Comparison of ENCODE assay signal across 19 cellular contexts in the genomic region with DNA sequence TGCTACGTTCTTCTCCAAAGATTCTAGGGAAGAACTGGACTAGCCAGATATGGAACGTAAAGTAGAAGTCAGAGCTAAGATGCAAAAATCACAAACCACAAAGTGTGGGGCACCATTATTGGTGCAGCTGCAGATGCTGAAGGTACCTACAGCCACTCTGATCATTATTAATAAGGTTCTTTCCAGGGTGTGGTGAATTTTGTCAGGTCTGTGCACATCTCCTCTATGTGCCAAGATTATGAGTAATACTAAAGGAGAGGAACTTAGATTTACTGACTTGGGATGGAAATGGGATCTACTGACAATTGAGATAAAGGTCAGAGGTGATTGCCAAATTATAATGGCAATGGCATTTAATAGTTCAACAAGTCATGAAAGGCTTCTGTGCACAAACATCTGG.
DNase-seq lines count a peak whose midpoint lies in the region; ATAC-seq and TF ChIP-seq lines count a peak whose summit lies in the region.
"Had no signal": no experiment of that assay in that cellular context is flagged by ENCODE, and none has a peak within 500 bp of the region (broad histone marks: within the 10 kb centered on the region; RNA-seq: fewer than 3 reads in every experiment).

No MANE protein-coding gene starts in this region.

- CTCF ChIA-PET in CD4-positive, alpha-beta T cell (lab: Charles Lee), result no interaction called here

- H3K4me3 Mint-ChIP-seq in stimulated activated memory B cell treated with anti-CD40 and anti-IgM and Interleukin-4, amounts not matched to agents 10 μg/mL and 1 μg/mL and 100 μg/mL, for 72 hours, result no peak overlapping the region
- no peak overlapping the region for H3K4me3 Mint-ChIP-seq in CD4-positive, alpha-beta T cell
- H3K4me3 Mint-ChIP-seq: GM23338 had no signal

- no peaks in the 10 kb centered on the region for H3K27me3 ChIP-seq in ascending aorta
- no peaks in the 10 kb centered on the region for H3K27me3 ChIP-seq in esophagus muscularis mucosa
- no peaks in the 10 kb centered on the region for H3K27me3 ChIP-seq in CD4-positive, alpha-beta T cell (ENCODE audit: control insufficient read depth, insufficient read depth, low read length)
- H3K27me3 ChIP-seq: BLaER1 treated with 17β-estradiol and CSF1 and Interleukin-3, amounts not matched to agents 10 nM and 100 nM had no signal

- no peak for TF ChIP-seq CTCF in ascending aorta (IDR thresholded peaks at IDR 0.05)
- TF ChIP-seq CTCF in esophagus muscularis mucosa (IDR thresholded peaks at IDR 0.05), result no peak
- no peak for TF ChIP-seq CTCF in CD4-positive, alpha-beta T cell (IDR thresholded peaks at IDR 0.05)

- H3K4me3 ChIP-seq in ascending aorta, result no peak overlapping the region
- no peak overlapping the region for H3K4me3 ChIP-seq in esophagus muscularis mucosa
- H3K4me3 ChIP-seq: BLaER1 treated with 17β-estradiol and CSF1 and Interleukin-3, amounts not matched to agents 10 nM and 100 nM; GM23338 had no signal

- ATAC-seq in stimulated activated memory B cell treated with anti-CD40 and anti-IgM and Interleukin-4, amounts not matched to agents 10 μg/mL and 1 μg/mL and 100 μg/mL, for 72 hours, result peak; percentile 39
- ATAC-seq in GM18870 (IDR thresholded peaks at IDR 0.05; ENCODE audit: unreplicated experiment) (no peak), HG02981 (IDR thresholded peaks at IDR 0.05; ENCODE audit: unreplicated experiment) (no peak), GM18517 (IDR thresholded peaks at IDR 0.05; ENCODE audit: unreplicated experiment) (no peak)
- no peak for ATAC-seq in CD4-positive, alpha-beta T cell (ENCODE audit: poor library complexity)
- ATAC-seq: GM23338, HepG2 had no signal

- H3K4me1 ChIP-seq in ascending aorta, result peaks cover 13 to 63% of the 10 kb centered on the region in 2 donors
- H3K4me1 ChIP-seq in esophagus muscularis mucosa, result peaks cover 22 to 39% (median 29%) of the 10 kb centered on the region in 4 donors

- H3K27ac ChIP-seq in ascending aorta (peak overlapping the region; percentile 19 to 41), esophagus muscularis mucosa (replicated peaks in 1 of 4) (no peak overlapping the region)
- H3K27ac ChIP-seq in CD4-positive, alpha-beta T cell (ENCODE audit: low read depth, low read length), result no peak overlapping the region
- H3K27ac ChIP-seq: BLaER1 treated with 17β-estradiol and CSF1 and Interleukin-3, amounts not matched to agents 10 nM and 100 nM had no signal

- no peaks in the 10 kb centered on the region for H3K27me3 Mint-ChIP-seq in stimulated activated memory B cell treated with anti-CD40 and anti-IgM and Interleukin-4, amounts not matched to agents 10 μg/mL and 1 μg/mL and 100 μg/mL, for 72 hours
- H3K27me3 Mint-ChIP-seq in CD4-positive, alpha-beta T cell, result peaks cover 5% of the 10 kb centered on the region

- no peak for TF ChIP-seq POLR2A in esophagus muscularis mucosa (IDR thresholded peaks at IDR 0.05; ENCODE audit: low read depth)

- H3K36me3 ChIP-seq in ascending aorta, result no peaks in the 10 kb centered on the region
- no peaks in the 10 kb centered on the region for H3K36me3 ChIP-seq in esophagus muscularis mucosa

- no peaks in the 10 kb centered on the region for H3K9me3 Mint-ChIP-seq in stimulated activated memory B cell treated with anti-CD40 and anti-IgM and Interleukin-4, amounts not matched to agents 10 μg/mL and 1 μg/mL and 100 μg/mL, for 72 hours
- H3K9me3 Mint-ChIP-seq in CD4-positive, alpha-beta T cell, result no peaks in the 10 kb centered on the region
- H3K9me3 Mint-ChIP-seq: GM23338 had no signal

- whole genome bisulfite sequencing in esophagus muscularis mucosa, result 44% methylated on average over 2 of the region's 2 CpGs

- TF ChIP-seq EP300 in esophagus muscularis mucosa (IDR thresholded peaks at IDR 0.05), result no peak

- no peak overlapping the region for H3K27ac Mint-ChIP-seq in stimulated activated memory B cell treated with anti-CD40 and anti-IgM and Interleukin-4, amounts not matched to agents 10 μg/mL and 1 μg/mL and 100 μg/mL, for 72 hours
- H3K27ac Mint-ChIP-seq in CD4-positive, alpha-beta T cell, result no peak overlapping the region
- H3K27ac Mint-ChIP-seq: GM23338 had no signal

- intact Hi-C loops in ascending aorta (cut with DNase I), result no loop called here
- intact Hi-C loops in esophagus muscularis mucosa (cut with DNase I), result no loop called here
- intact Hi-C loops in CD4-positive, alpha-beta T cell (cut with DNase I, micrococcal nuclease), result no loop called here

- no peaks in the 10 kb centered on the region for H3K9me3 ChIP-seq in ascending aorta
- H3K9me3 ChIP-seq in esophagus muscularis mucosa, result no peaks in the 10 kb centered on the region
- H3K9me3 ChIP-seq in CD4-positive, alpha-beta T cell (ENCODE audit: control insufficient read depth, low read length), result no peaks in the 10 kb centered on the region
- H3K9me3 ChIP-seq: BLaER1 treated with 17β-estradiol and CSF1 and Interleukin-3, amounts not matched to agents 10 nM and 100 nM had no signal

- POLR2A ChIA-PET in CD4-positive, alpha-beta T cell (lab: Charles Lee), result no interaction called here

- DNase-seq in A172 (ENCODE audit: low spot score), result peak; percentile 25
- no peak for DNase-seq in ascending aorta (ENCODE audit: low spot score in 2 of 2)
- peak; percentile 8 for DNase-seq in esophagus muscularis mucosa (ENCODE audit: extremely low spot score)
- DNase-seq in CD4-positive, alpha-beta T cell, result no peak
- DNase-seq: DND-41, KG1, NCI-H1048, NCI-H1436 treated with DMSO at 0.1 percent for 48 hours, NCI-H2029 treated with DMSO at 0.1 percent for 48 hours, NCI-H510A treated with DMSO at 0.1 percent for 48 hours, NCI-H82, SHP77 had no signal

- H3K4me1 Mint-ChIP-seq in stimulated activated memory B cell treated with anti-CD40 and anti-IgM and Interleukin-4, amounts not matched to agents 10 μg/mL and 1 μg/mL and 100 μg/mL, for 72 hours, result peaks cover 8% of the 10 kb centered on the region
- H3K4me1 Mint-ChIP-seq in CD4-positive, alpha-beta T cell (ENCODE audit: low read depth), result no peaks in the 10 kb centered on the region

- no peaks in the 10 kb centered on the region for H3K36me3 Mint-ChIP-seq in stimulated activated memory B cell treated with anti-CD40 and anti-IgM and Interleukin-4, amounts not matched to agents 10 μg/mL and 1 μg/mL and 100 μg/mL, for 72 hours
- H3K36me3 Mint-ChIP-seq in CD4-positive, alpha-beta T cell (ENCODE audit: low read depth), result no peaks in the 10 kb centered on the region

Comparison
In these comparisons a context has a peak if more than half of its experiments do, and no peak if none do; other contexts are left out.
1. DNase-seq: peak in A172 (single experiment) and esophagus muscularis mucosa (single experiment); none in ascending aorta (0 of 2) and CD4-positive, alpha-beta T cell (0 of 10).
2. H3K27ac ChIP-seq: peak in ascending aorta (2 of 2); none in esophagus muscularis mucosa (0 of 4) and CD4-positive, alpha-beta T cell (single experiment).